In genomic region chr1:120850531-120851421, GRCh38 we compare ENCODE assay signal across 9 cellular contexts. TPM values are rescaled to one million over a fixed set of nuclear protein-coding genes. Genes with fewer than 3 reads are reported as not detected.
A peak's percentile ranks its signal among the peaks of the same experiment; 100 is the strongest.
DNase-seq lines count a peak whose midpoint lies in the region; ATAC-seq and TF ChIP-seq lines count a peak whose summit lies in the region.
"Not testable (repeated sequence)": the region's sequence is repeated elsewhere in the genome, so short reads cannot be mapped to it uniquely, and the experiment has no call there.
"Had no signal": no experiment of that assay in that cellular context is flagged by ENCODE, and none has a peak within 500 bp of the region (broad histone marks: within the 10 kb centered on the region; RNA-seq: fewer than 3 reads in every experiment).

No MANE protein-coding gene starts in this region.

- BruUV-seq in Calu3 (replicated peaks; lab: Mats Ljungman, UMichigan) (TSS peak; percentile 97), Panc1 (replicated peaks; lab: Mats Ljungman, UMichigan) (TSS peak; percentile 100)

- in situ Hi-C loops in Panc1 (cut with HindIII; ENCODE audit: low pct_unique_long_range_greater_than_20kb, low sequenced_read_pairs) = not testable (repeated sequence)

- peak overlapping the region; percentile 45 for H3K4me2 ChIP-seq in KMS-11

- H3K4me3 ChIP-seq in KMS-11 (IDR thresholded peaks at IDR 0.05; ENCODE audit: insufficient read depth, low read depth, low read length) = not testable (repeated sequence)
- peak overlapping the region; percentile 28 to 46 for H3K4me3 ChIP-seq in Panc1 (ENCODE audit: low read depth in 2 of 2, low read length in 2 of 2)
- H3K4me3 ChIP-seq in mucosa of rectum (ENCODE audit: low read length in 2 of 2) = peak overlapping the region; percentile 59 to 74

- H3K36me3 ChIP-seq in KMS-11 (ENCODE audit: insufficient read depth); Panc1 (ENCODE audit: control insufficient read depth, insufficient read depth, low read length); mucosa of rectum (ENCODE audit: control insufficient read depth in 2 of 2, insufficient read depth in 2 of 2, low read length in 2 of 2): not testable (repeated sequence)

- intact Hi-C loops in Calu3 (cut with micrococcal nuclease; ENCODE audit: unreplicated experiment); Panc1 (cut with micrococcal nuclease; ENCODE audit: unreplicated experiment): not testable (repeated sequence)

- peaks cover 15% of the 10 kb centered on the region for H3K36me3 Mint-ChIP-seq in Calu3 (ENCODE audit: insufficient read depth, unreplicated experiment)
- not testable (repeated sequence) for H3K36me3 Mint-ChIP-seq in endothelial cell (ENCODE audit: low read depth, unreplicated experiment)

- not testable (repeated sequence) for H3K4me1 Mint-ChIP-seq in Calu3 (ENCODE audit: low read depth, unreplicated experiment); endothelial cell (ENCODE audit: unreplicated experiment)

- H3K4me1 ChIP-seq in KMS-11 (ENCODE audit: low read depth, poor library complexity, severe bottlenecking); Panc1 (ENCODE audit: control insufficient read depth, insufficient read depth, low read length); mucosa of rectum (ENCODE audit: control insufficient read depth in 2 of 2, insufficient read depth in 2 of 2, low read length in 2 of 2): not testable (repeated sequence)

- not testable (repeated sequence) for H3K9me3 Mint-ChIP-seq in Calu3 (ENCODE audit: low read depth, unreplicated experiment); endothelial cell (ENCODE audit: unreplicated experiment)

- H3K79me2 ChIP-seq in KMS-11 (ENCODE audit: insufficient read depth, low read depth) = not testable (repeated sequence)

- H3K4me3 Mint-ChIP-seq in Calu3 (ENCODE audit: low read depth, unreplicated experiment) (peak overlapping the region; percentile 67), endothelial cell (ENCODE audit: unreplicated experiment) (peak overlapping the region; percentile 72)

- H3K27ac Mint-ChIP-seq in Calu3 (ENCODE audit: unreplicated experiment) = peak overlapping the region; percentile 95
- peak overlapping the region; percentile 95 for H3K27ac Mint-ChIP-seq in endothelial cell (ENCODE audit: unreplicated experiment)

- POLR2A ChIA-PET in Panc1 (lab: Charles Lee) = not testable (repeated sequence)

- H3K27me3 Mint-ChIP-seq in Calu3 (ENCODE audit: unreplicated experiment); endothelial cell (ENCODE audit: unreplicated experiment): not testable (repeated sequence)

- H3K27ac ChIP-seq in KMS-11 (peak overlapping the region; percentile 78), Panc1 (ENCODE audit: low read length) (peak overlapping the region; percentile 61; the same call in 1 of the 2 replicates), mucosa of rectum (ENCODE audit: low read depth in 2 of 2, low read length in 2 of 2) (peak overlapping the region; percentile 81 to 84)

- H2AFZ ChIP-seq in KMS-11 (ENCODE audit: low read depth) = peak overlapping the region; percentile 44; the same call in 1 of the 2 replicates

- not testable (repeated sequence) for H4K20me1 ChIP-seq in KMS-11 (ENCODE audit: insufficient read depth)

- CTCF ChIA-PET in Calu3 (lab: Charles Lee); Panc1 (lab: Charles Lee): not testable (repeated sequence)

- ATAC-seq in GM21529 (IDR thresholded peaks at IDR 0.05; ENCODE audit: unreplicated experiment) = peak; percentile 85
- peak; percentile 95 for ATAC-seq in Panc1

- not testable (repeated sequence) for H3K27me3 ChIP-seq in KMS-11 (ENCODE audit: insufficient read depth, low read depth); Panc1 (ENCODE audit: control insufficient read depth, insufficient read depth, low read length); mucosa of rectum (ENCODE audit: control insufficient read depth in 2 of 2, insufficient read depth in 2 of 2, low read length in 2 of 2)

- H3K9ac ChIP-seq in KMS-11 = peak overlapping the region; percentile 74; the same call in 1 of the 2 replicates
- peak overlapping the region; percentile 66 to 70 for H3K9ac ChIP-seq in mucosa of rectum (ENCODE audit: low read depth in 1 of 2, low read length in 2 of 2)

- TF ChIP-seq CTCF in Calu3 (IDR thresholded peaks at IDR 0.05; ENCODE audit: unreplicated experiment); KMS-11 (conservative IDR thresholded peaks at IDR 0.05; ENCODE audit: low read depth, low read length); Panc1 (IDR thresholded peaks at IDR 0.05); endothelial cell (IDR thresholded peaks at IDR 0.05; ENCODE audit: unreplicated experiment): not testable (repeated sequence)

- not testable (repeated sequence) for H3K9me3 ChIP-seq in Panc1 (ENCODE audit: control insufficient read depth, insufficient read depth, low read depth, low read length); mucosa of rectum (ENCODE audit: control insufficient read depth in 2 of 2, low read length in 2 of 2)

- DNase-seq in Calu3 = peak; percentile 76
- peak; percentile 95 for DNase-seq in Panc1 (ENCODE audit: low read depth, low spot score)
- DNase-seq in activated T-cell treated with anti-CD3 and anti-CD28 coated beads for 24 hours (ENCODE audit: low read depth) = peak; percentile 75
- DNase-seq in endothelial cell (ENCODE audit: low spot score) = peak; percentile 53
- peak; percentile 40 for DNase-seq in stimulated activated CD8-positive, alpha-beta memory T cell treated with anti-CD3 and anti-CD28 coated beads, Interleukin-15, amount 100 ng/mL, for 1 hour (ENCODE audit: low read depth)

RNA-seq across cellular contexts. Expression of gene PPIAL4A, which starts 38.8 kb away (rescaled TPM):
- not detected in 2 replicates for total RNA-seq in Calu3 (2022)
- not detected for total RNA-seq in Panc1 (2021; ENCODE audit: unreplicated experiment)
- polyA plus RNA-seq in Panc1 (2012; ENCODE audit: insufficient read length) = 0.56 TPM
- not detected for total RNA-seq in endothelial cell (ENCODE audit: unreplicated experiment)
- total RNA-seq: mononuclear cell had no signal

Comparison
In these comparisons a context has a peak if more than half of its experiments do, and no peak if none do; other contexts are left out.
1. DNase-seq: peak in every context shown above with its lines; median percentile 95 in Panc1; 76 in Calu3; 75 in activated T-cell treated with anti-CD3 and anti-CD28 coated beads for 24 hours; 53 in endothelial cell; 40 in stimulated activated CD8-positive, alpha-beta memory T cell treated with anti-CD3 and anti-CD28 coated beads, Interleukin-15, amount 100 ng/mL, for 1 hour.